ENCODE assay signal across 17 cellular contexts in genomic region chr2:12731701-12732280, GRCh38. TPM values are rescaled to one million over a fixed set of nuclear protein-coding genes. Genes with fewer than 3 reads are reported as not detected.
DNase-seq lines count a peak whose midpoint lies in the region; ATAC-seq, FAIRE-seq and TF ChIP-seq lines count a peak whose summit lies in the region.
"Had no signal": no experiment of that assay in that cellular context is flagged by ENCODE, and none has a peak within 500 bp of the region (broad histone marks: within the 10 kb centered on the region; RNA-seq: fewer than 3 reads in every experiment).

No MANE protein-coding gene starts in this region.

- intact Hi-C loops in activated CD4-positive, alpha-beta T cell treated with anti-CD3 and anti-CD28 coated beads for 36 hours (cut with DNase I, micrococcal nuclease) = no loop called here
- intact Hi-C loops in activated CD4-positive, alpha-beta T cell treated with anti-CD3 and anti-CD28 coated beads, Interleukin-2, amount 10 ng/mL, durations not matched to agents 24 days and 14 days (cut with micrococcal nuclease) = no loop called here
- intact Hi-C loops in kidney (cut with DNase I) = no loop called here

- CTCF ChIA-PET in activated CD4-positive, alpha-beta T cell treated with anti-CD3 and anti-CD28 coated beads for 36 hours (lab: Charles Lee) = no interaction called here
- CTCF ChIA-PET in RWPE1 (lab: Yijun Ruan, JAX) = no interaction called here

- peaks cover 70% of the 10 kb centered on the region for H4K20me1 ChIP-seq in osteoblast (ENCODE audit: insufficient read depth, low read length)

- H3K4me1 ChIP-seq in kidney (ENCODE audit: control insufficient read depth in 1 of 2, insufficient read depth in 1 of 2, low read depth in 1 of 2, low read length in 2 of 2) (peaks cover 18 to 63% of the 10 kb centered on the region in 2 donors), subcutaneous abdominal adipose tissue (ENCODE audit: control insufficient read depth in 5 of 5, insufficient read depth in 5 of 5, low read length in 5 of 5) (peaks cover 0 to 88% (median 22%) of the 10 kb centered on the region in 5 donors), osteoblast (ENCODE audit: insufficient read depth, low read length) (no peaks in the 10 kb centered on the region)

- H3K4me3 Mint-ChIP-seq in activated CD4-positive, alpha-beta T cell treated with anti-CD3 and anti-CD28 coated beads for 36 hours = no peak overlapping the region
- no peak overlapping the region for H3K4me3 Mint-ChIP-seq in activated CD4-positive, alpha-beta T cell treated with anti-CD3 and anti-CD28 coated beads, Interleukin-2, amount 10 ng/mL, durations not matched to agents 24 days and 14 days
- H3K4me3 Mint-ChIP-seq in immature natural killer cell (no peak overlapping the region), chondrocyte (ENCODE audit: unreplicated experiment) (no peak overlapping the region)
- H3K4me3 Mint-ChIP-seq: activated CD8-positive, alpha-beta memory T cell treated with anti-CD3 and anti-CD28 coated beads, Interleukin-2, amount 10 ng/mL, durations not matched to agents 7 days and 5 days had no signal

- peak overlapping the region; percentile 68 for H3K27ac ChIP-seq in RWPE1
- H3K27ac ChIP-seq in kidney (ENCODE audit: low read depth in 2 of 2, low read length in 2 of 2) = peak overlapping the region; percentile 27 to 61
- H3K27ac ChIP-seq in subcutaneous abdominal adipose tissue (ENCODE audit: low read depth, low read length) = peak overlapping the region; percentile 67
- no peak overlapping the region for H3K27ac ChIP-seq in osteoblast (ENCODE audit: low read depth, low read length)
- H3K27ac ChIP-seq: parathyroid adenoma, VCaP had no signal

- H3K36me3 ChIP-seq in kidney (ENCODE audit: control insufficient read depth in 1 of 2, insufficient read depth in 2 of 2, low read length in 2 of 2) (peaks cover 16 to 21% of the 10 kb centered on the region in 2 donors), subcutaneous abdominal adipose tissue (ENCODE audit: control insufficient read depth in 5 of 5, insufficient read depth in 5 of 5, low read length in 5 of 5) (peaks cover 0 to 41% (median 22%) of the 10 kb centered on the region in 5 donors), osteoblast (ENCODE audit: insufficient read depth, low read length) (peaks cover 88% of the 10 kb centered on the region)

- H3K9ac ChIP-seq in kidney (ENCODE audit: low read length in 2 of 2) (no peak overlapping the region), subcutaneous abdominal adipose tissue (ENCODE audit: low read length in 5 of 5) (peak overlapping the region in 1 of 5 donors; percentile 52)
- H3K9ac ChIP-seq: parathyroid adenoma had no signal

- TF ChIP-seq CTCF in RWPE1 (conservative IDR thresholded peaks at IDR 0.05; ENCODE audit: low read depth) (no peak), kidney (IDR thresholded peaks at IDR 0.05; ENCODE audit: borderline replicate concordance, extremely low read depth, insufficient read depth) (no peak), chondrocyte (IDR thresholded peaks at IDR 0.05) (no peak), osteoblast (IDR thresholded peaks at IDR 0.05; ENCODE audit: extremely low read depth, low read depth, low read length) (no peak)

- H2AFZ ChIP-seq in osteoblast (ENCODE audit: low read length) = no peak overlapping the region
- H2AFZ ChIP-seq: parathyroid adenoma had no signal

- H3K4me2 ChIP-seq in osteoblast (ENCODE audit: insufficient read depth, low read length) = no peak overlapping the region

- FAIRE-seq in kidney (lab: Jason Lieb, UNC) = no peak
- FAIRE-seq: GM18507 had no signal

- no peaks in the 10 kb centered on the region for H3K27me3 Mint-ChIP-seq in activated CD4-positive, alpha-beta T cell treated with anti-CD3 and anti-CD28 coated beads for 36 hours
- H3K27me3 Mint-ChIP-seq in activated CD4-positive, alpha-beta T cell treated with anti-CD3 and anti-CD28 coated beads, Interleukin-2, amount 10 ng/mL, durations not matched to agents 24 days and 14 days = no peaks in the 10 kb centered on the region
- H3K27me3 Mint-ChIP-seq in immature natural killer cell (ENCODE audit: low read depth in 3 of 3) (no peaks in the 10 kb centered on the region), chondrocyte (ENCODE audit: low read depth) (no peaks in the 10 kb centered on the region)
- H3K27me3 Mint-ChIP-seq: activated CD8-positive, alpha-beta memory T cell treated with anti-CD3 and anti-CD28 coated beads, Interleukin-2, amount 10 ng/mL, durations not matched to agents 7 days and 5 days had no signal

- H3K4me1 Mint-ChIP-seq in activated CD4-positive, alpha-beta T cell treated with anti-CD3 and anti-CD28 coated beads for 36 hours = peaks cover 74% of the 10 kb centered on the region
- H3K4me1 Mint-ChIP-seq in activated CD4-positive, alpha-beta T cell treated with anti-CD3 and anti-CD28 coated beads, Interleukin-2, amount 10 ng/mL, durations not matched to agents 24 days and 14 days = peaks cover 43% of the 10 kb centered on the region
- peaks cover 94 to 99% of the 10 kb centered on the region in 2 donors for H3K4me1 Mint-ChIP-seq in immature natural killer cell
- peaks cover 8% of the 10 kb centered on the region for H3K4me1 Mint-ChIP-seq in chondrocyte (ENCODE audit: low read depth)

- H3K4me3 ChIP-seq in kidney (ENCODE audit: low read length in 2 of 2) (no peak overlapping the region), subcutaneous abdominal adipose tissue (ENCODE audit: low read depth in 1 of 5, low read length in 5 of 5) (peak overlapping the region in 1 of 5 donors; percentile 0), osteoblast (ENCODE audit: insufficient read depth, low read length) (no peak overlapping the region)
- H3K4me3 ChIP-seq: mucosa of descending colon, tibial artery had no signal

- H3K9me3 ChIP-seq in kidney (ENCODE audit: control insufficient read depth in 1 of 2, low read length in 2 of 2) (no peaks in the 10 kb centered on the region), subcutaneous abdominal adipose tissue (ENCODE audit: control insufficient read depth in 5 of 5, low read length in 5 of 5) (no peaks in the 10 kb centered on the region), osteoblast (ENCODE audit: low read depth, low read length) (no peaks in the 10 kb centered on the region)
- H3K9me3 ChIP-seq: mucosa of descending colon, tibial artery had no signal

- H3K9me3 Mint-ChIP-seq in activated CD4-positive, alpha-beta T cell treated with anti-CD3 and anti-CD28 coated beads for 36 hours (ENCODE audit: low read depth) = no peaks in the 10 kb centered on the region
- no peaks in the 10 kb centered on the region for H3K9me3 Mint-ChIP-seq in activated CD4-positive, alpha-beta T cell treated with anti-CD3 and anti-CD28 coated beads, Interleukin-2, amount 10 ng/mL, durations not matched to agents 24 days and 14 days
- H3K9me3 Mint-ChIP-seq in immature natural killer cell (no peaks in the 10 kb centered on the region), chondrocyte (ENCODE audit: low read depth) (no peaks in the 10 kb centered on the region)

- H3K27me3 ChIP-seq in subcutaneous abdominal adipose tissue (ENCODE audit: control insufficient read depth in 5 of 5, insufficient read depth in 4 of 5, low read length in 5 of 5) (no peaks in the 10 kb centered on the region), osteoblast (ENCODE audit: insufficient read depth, low read length) (no peaks in the 10 kb centered on the region)
- H3K27me3 ChIP-seq: tibial artery had no signal

- no peak for DNase-seq in activated CD4-positive, alpha-beta T cell treated with anti-CD3 and anti-CD28 coated beads for 36 hours
- no peak for DNase-seq in activated CD4-positive, alpha-beta T cell treated with anti-CD3 and anti-CD28 coated beads, Interleukin-2, amount 10 ng/mL, durations not matched to agents 24 days and 14 days
- DNase-seq in RWPE1 (ENCODE audit: low spot score) (no peak), kidney (no peak), immature natural killer cell (no peak), chondrocyte (ENCODE audit: low spot score) (no peak), osteoblast (ENCODE audit: insufficient read length, low spot score, missing footprints) (no peak)
- DNase-seq: activated CD8-positive, alpha-beta memory T cell treated with anti-CD3 and anti-CD28 coated beads, Interleukin-2, amount 10 ng/mL, durations not matched to agents 7 days and 5 days; NCI-H1105 treated with DMSO at 0.1 percent for 48 hours; NK-92 treated with Interleukin-12 subunit alpha and Interleukin-12 subunit beta, amount 100 ng/mL, for 24 hours; SIG-M5; tibial artery had no signal

- H3K27ac Mint-ChIP-seq in activated CD4-positive, alpha-beta T cell treated with anti-CD3 and anti-CD28 coated beads for 36 hours = peak overlapping the region; percentile 18
- no peak overlapping the region for H3K27ac Mint-ChIP-seq in activated CD4-positive, alpha-beta T cell treated with anti-CD3 and anti-CD28 coated beads, Interleukin-2, amount 10 ng/mL, durations not matched to agents 24 days and 14 days
- H3K27ac Mint-ChIP-seq in immature natural killer cell = peak overlapping the region in 3 of 6 donors; percentile 45 to 64 (median 61)
- no peak overlapping the region for H3K27ac Mint-ChIP-seq in chondrocyte (ENCODE audit: unreplicated experiment)
- H3K27ac Mint-ChIP-seq: activated CD8-positive, alpha-beta memory T cell treated with anti-CD3 and anti-CD28 coated beads, Interleukin-2, amount 10 ng/mL, durations not matched to agents 7 days and 5 days had no signal

- H3K79me2 ChIP-seq in osteoblast (ENCODE audit: insufficient read depth, low read length) = peaks cover 100% of the 10 kb centered on the region

- POLR2A ChIA-PET in activated CD4-positive, alpha-beta T cell treated with anti-CD3 and anti-CD28 coated beads for 36 hours (lab: Charles Lee) = no interaction called here
- POLR2A ChIA-PET in RWPE1 (lab: Yijun Ruan, JAX; ENCODE audit: low non-redundant PET) = no interaction called here

- no peak for ATAC-seq in activated CD4-positive, alpha-beta T cell treated with anti-CD3 and anti-CD28 coated beads for 36 hours
- ATAC-seq: activated CD8-positive, alpha-beta memory T cell treated with anti-CD3 and anti-CD28 coated beads, Interleukin-2, amount 10 ng/mL, durations not matched to agents 7 days and 5 days; mucosa of descending colon had no signal

- peaks cover 9% of the 10 kb centered on the region for H3K36me3 Mint-ChIP-seq in activated CD4-positive, alpha-beta T cell treated with anti-CD3 and anti-CD28 coated beads for 36 hours (ENCODE audit: low read depth)
- H3K36me3 Mint-ChIP-seq in activated CD4-positive, alpha-beta T cell treated with anti-CD3 and anti-CD28 coated beads, Interleukin-2, amount 10 ng/mL, durations not matched to agents 24 days and 14 days (ENCODE audit: low read depth) = peaks cover 65% of the 10 kb centered on the region
- peaks cover 0 to 48% (median 17%) of the 10 kb centered on the region in 3 donors for H3K36me3 Mint-ChIP-seq in immature natural killer cell
- H3K36me3 Mint-ChIP-seq in chondrocyte (ENCODE audit: low read depth) = peaks cover 20% of the 10 kb centered on the region

RNA-seq across cellular contexts. Expression of gene TRIB2, which starts 15.1 kb away (rescaled TPM):
- total RNA-seq in activated CD4-positive, alpha-beta T cell treated with anti-CD3 and anti-CD28 coated beads for 36 hours = 1 to 10 TPM; 2.7 to 3.7 TPM
- total RNA-seq in activated CD4-positive, alpha-beta T cell treated with anti-CD3 and anti-CD28 coated beads, Interleukin-2, amount 10 ng/mL, durations not matched to agents 24 days and 14 days = 4.0 and 5.1 TPM in 2 replicates
- total RNA-seq in kidney = 69.2 TPM
- 29.6 TPM for polyA plus RNA-seq in kidney (ENCODE audit: insufficient read depth, low read depth, low replicate concordance)
- polyA plus RNA-seq in immature natural killer cell = 10 to 100 TPM; 40.7 to 82.6 (median 44.5) TPM
- total RNA-seq in chondrocyte = 37.5 to 42.3 TPM (median 40.5 TPM) in 3 replicates
- total RNA-seq in osteoblast = 79.6 and 86.3 TPM in 2 replicates
